Comparison of ENCODE assay signal across 13 cellular contexts in the genomic region with DNA sequence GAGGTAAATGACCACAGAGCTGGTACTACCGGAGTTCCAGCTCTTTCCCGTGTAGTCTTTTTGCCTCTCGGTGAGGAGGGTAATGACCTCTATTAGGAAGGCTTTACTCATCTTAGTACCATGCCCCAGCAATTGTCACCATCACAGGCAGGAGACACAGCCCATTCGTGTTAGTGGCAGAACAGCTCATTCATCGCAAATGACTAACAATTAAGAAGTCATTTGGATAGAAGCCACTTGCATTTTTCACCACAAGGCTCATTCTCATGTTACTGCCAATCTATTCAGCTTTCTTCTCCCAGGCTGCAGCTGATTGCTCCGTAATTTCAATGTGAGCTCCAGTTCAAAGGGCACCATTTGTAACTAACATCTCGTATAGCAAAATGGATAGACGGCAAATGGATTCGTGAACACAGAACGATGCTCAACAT.
DNase-seq lines count a peak whose midpoint lies in the region; ATAC-seq and TF ChIP-seq lines count a peak whose summit lies in the region.
"Had no signal": no experiment of that assay in that cellular context is flagged by ENCODE, and none has a peak within 500 bp of the region (broad histone marks: within the 10 kb centered on the region; RNA-seq: fewer than 3 reads in every experiment).

No MANE protein-coding gene starts in this region.

- in situ Hi-C loops in ACHN (cut with HindIII; ENCODE audit: low pct_ligation_motif_present, low pct_unique_long_range_greater_than_20kb, low sequenced_read_pairs): no loop called here

- H3K4me3 ChIP-seq in HFF-Myc (replicated peaks; ENCODE audit: low read depth, low read length): no peak overlapping the region
- H3K4me3 ChIP-seq: GM12878, psoas muscle had no signal

- TF ChIP-seq CTCF in HFF-Myc (IDR thresholded peaks at IDR 0.05; ENCODE audit: low read depth, low read length, missing control alignments): no peak

- no peak for ATAC-seq in HG03520 (IDR thresholded peaks at IDR 0.05; ENCODE audit: unreplicated experiment)
- ATAC-seq in GM21576 (IDR thresholded peaks at IDR 0.05; ENCODE audit: unreplicated experiment): no peak
- ATAC-seq: activated CD8-positive, alpha-beta T cell treated with anti-CD3 and anti-CD28 coated beads, Interleukin-2, amount 10 ng/mL, durations not matched to agents 7 days and 5 days; GM12878; psoas muscle had no signal

- H3K27ac ChIP-seq in caudate nucleus (ENCODE audit: low read depth, low read length): no peak overlapping the region
- H3K27ac ChIP-seq: psoas muscle had no signal

- DNase-seq in AG08395 (ENCODE audit: low spot score) (peak; percentile 74), HFF-Myc (ENCODE audit: extremely low read depth, low read depth) (peak; percentile 20), NCI-H748 treated with DMSO at 0.1 percent for 48 hours (lab: John Stamatoyannopoulos, UW) (peak; percentile 98), fibroblast of gingiva (ENCODE audit: low read depth) (peak; percentile 60), ACHN (no peak), caudate nucleus (lab: John Stamatoyannopoulos, UW) (no peak)
- DNase-seq: activated CD8-positive, alpha-beta T cell treated with anti-CD3 and anti-CD28 coated beads, Interleukin-2, amount 10 ng/mL, durations not matched to agents 7 days and 5 days; CD4-positive, CD25-positive, alpha-beta regulatory T cell; hypothalamus; psoas muscle had no signal

Comparison
In these comparisons a context has a peak if more than half of its experiments do, and no peak if none do; other contexts are left out.
1. DNase-seq: peak in AG08395 (single experiment), HFF-Myc (single experiment), NCI-H748 treated with DMSO at 0.1 percent for 48 hours (single experiment) and fibroblast of gingiva (single experiment); none in ACHN (single experiment) and caudate nucleus (0 of 61).